Comparison of ENCODE assay signal across 1 cellular context in the genomic region with DNA sequence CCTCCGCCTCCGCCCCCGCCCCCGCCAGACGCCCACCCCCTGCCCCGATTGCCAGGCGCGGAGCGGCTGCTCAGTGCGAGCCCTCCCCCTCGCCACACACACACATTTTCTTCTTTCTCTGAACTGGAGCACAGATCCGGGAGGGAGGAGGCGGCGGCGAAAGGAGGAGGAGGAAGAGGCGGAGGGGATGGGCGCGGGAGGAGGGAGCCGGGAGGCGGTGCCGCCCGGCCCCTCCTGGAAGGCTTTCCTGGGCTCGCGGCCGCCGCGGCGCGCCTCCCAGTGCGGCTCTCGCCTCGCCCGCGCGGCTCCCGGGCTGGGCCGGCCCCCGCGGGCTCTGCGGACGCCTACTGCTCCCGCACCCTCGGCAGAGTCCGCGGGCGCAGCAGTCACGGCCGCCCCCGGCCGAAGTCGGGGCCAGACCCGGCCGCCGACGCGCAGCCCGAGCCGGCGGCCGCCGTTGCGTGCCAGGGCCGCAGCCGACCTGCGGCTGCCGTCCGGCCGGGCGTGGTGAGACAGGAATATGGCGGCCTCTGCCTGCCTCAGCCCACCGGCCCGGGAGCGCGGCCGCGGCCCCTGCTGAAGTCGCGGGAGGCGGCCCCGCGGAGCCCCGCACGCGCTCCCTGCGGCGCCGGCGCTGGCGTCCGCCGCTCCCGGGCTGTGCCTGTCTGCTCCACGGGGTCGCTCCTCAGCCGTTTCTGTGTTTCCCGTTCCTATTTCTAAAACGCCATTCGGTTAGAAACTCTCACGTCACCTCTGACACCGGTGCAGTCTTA.
TF ChIP-seq lines count a peak whose summit lies in the region.

No MANE protein-coding gene starts in this region.

TF ChIP-seq in SK-N-SH, 30 proteins besides CTCF, POLR2A, EP300 and RAD21 (continued from another document):
- TF ChIP-seq, protein P1, sequence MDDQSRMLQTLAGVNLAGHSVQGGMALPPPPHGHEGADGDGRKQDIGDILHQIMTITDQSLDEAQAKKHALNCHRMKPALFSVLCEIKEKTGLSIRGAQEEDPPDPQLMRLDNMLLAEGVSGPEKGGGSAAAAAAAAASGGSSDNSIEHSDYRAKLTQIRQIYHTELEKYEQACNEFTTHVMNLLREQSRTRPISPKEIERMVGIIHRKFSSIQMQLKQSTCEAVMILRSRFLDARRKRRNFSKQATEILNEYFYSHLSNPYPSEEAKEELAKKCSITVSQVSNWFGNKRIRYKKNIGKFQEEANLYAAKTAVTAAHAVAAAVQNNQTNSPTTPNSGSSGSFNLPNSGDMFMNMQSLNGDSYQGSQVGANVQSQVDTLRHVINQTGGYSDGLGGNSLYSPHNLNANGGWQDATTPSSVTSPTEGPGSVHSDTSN (IDR thresholded peaks at IDR 0.05) = no peak
- TF ChIP-seq EZH2phosphoT487 (IDR thresholded peaks at IDR 0.05; ENCODE audit: borderline replicate concordance, low read depth) (no peak), FOSL2 (IDR thresholded peaks at IDR 0.05; ENCODE audit: borderline replicate concordance, low read depth) (no peak), RCOR1 (IDR thresholded peaks at IDR 0.05; ENCODE audit: low read length) (no peak), FOXM1 (IDR thresholded peaks at IDR 0.05; ENCODE audit: low read depth) (no peak), RXRA (IDR thresholded peaks at IDR 0.05; ENCODE audit: borderline replicate concordance, low read depth) (no peak), MXI1 (IDR thresholded peaks at IDR 0.05; ENCODE audit: low read depth, low read length) (peak; percentile 65; the same call in 1 of the 2 replicates), NFIC (IDR thresholded peaks at IDR 0.05; ENCODE audit: borderline replicate concordance) (no peak), CHD2 (IDR thresholded peaks at IDR 0.05; ENCODE audit: low read length, partially characterized antibody) (no peak), GABPA (IDR thresholded peaks at IDR 0.05; ENCODE audit: low read depth) (no peak)
- TF ChIP-seq, protein P2, sequence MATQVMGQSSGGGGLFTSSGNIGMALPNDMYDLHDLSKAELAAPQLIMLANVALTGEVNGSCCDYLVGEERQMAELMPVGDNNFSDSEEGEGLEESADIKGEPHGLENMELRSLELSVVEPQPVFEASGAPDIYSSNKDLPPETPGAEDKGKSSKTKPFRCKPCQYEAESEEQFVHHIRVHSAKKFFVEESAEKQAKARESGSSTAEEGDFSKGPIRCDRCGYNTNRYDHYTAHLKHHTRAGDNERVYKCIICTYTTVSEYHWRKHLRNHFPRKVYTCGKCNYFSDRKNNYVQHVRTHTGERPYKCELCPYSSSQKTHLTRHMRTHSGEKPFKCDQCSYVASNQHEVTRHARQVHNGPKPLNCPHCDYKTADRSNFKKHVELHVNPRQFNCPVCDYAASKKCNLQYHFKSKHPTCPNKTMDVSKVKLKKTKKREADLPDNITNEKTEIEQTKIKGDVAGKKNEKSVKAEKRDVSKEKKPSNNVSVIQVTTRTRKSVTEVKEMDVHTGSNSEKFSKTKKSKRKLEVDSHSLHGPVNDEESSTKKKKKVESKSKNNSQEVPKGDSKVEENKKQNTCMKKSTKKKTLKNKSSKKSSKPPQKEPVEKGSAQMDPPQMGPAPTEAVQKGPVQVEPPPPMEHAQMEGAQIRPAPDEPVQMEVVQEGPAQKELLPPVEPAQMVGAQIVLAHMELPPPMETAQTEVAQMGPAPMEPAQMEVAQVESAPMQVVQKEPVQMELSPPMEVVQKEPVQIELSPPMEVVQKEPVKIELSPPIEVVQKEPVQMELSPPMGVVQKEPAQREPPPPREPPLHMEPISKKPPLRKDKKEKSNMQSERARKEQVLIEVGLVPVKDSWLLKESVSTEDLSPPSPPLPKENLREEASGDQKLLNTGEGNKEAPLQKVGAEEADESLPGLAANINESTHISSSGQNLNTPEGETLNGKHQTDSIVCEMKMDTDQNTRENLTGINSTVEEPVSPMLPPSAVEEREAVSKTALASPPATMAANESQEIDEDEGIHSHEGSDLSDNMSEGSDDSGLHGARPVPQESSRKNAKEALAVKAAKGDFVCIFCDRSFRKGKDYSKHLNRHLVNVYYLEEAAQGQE (IDR thresholded peaks at IDR 0.05; ENCODE audit: low read depth, low read length) = 0 out of 2 replicates have a peak, but pooled peaks have one; percentile 28
- TF ChIP-seq, protein P3, sequence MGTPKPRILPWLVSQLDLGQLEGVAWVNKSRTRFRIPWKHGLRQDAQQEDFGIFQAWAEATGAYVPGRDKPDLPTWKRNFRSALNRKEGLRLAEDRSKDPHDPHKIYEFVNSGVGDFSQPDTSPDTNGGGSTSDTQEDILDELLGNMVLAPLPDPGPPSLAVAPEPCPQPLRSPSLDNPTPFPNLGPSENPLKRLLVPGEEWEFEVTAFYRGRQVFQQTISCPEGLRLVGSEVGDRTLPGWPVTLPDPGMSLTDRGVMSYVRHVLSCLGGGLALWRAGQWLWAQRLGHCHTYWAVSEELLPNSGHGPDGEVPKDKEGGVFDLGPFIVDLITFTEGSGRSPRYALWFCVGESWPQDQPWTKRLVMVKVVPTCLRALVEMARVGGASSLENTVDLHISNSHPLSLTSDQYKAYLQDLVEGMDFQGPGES (IDR thresholded peaks at IDR 0.05; ENCODE audit: low read depth, low read length) = no peak
- TF ChIP-seq, protein P4, sequence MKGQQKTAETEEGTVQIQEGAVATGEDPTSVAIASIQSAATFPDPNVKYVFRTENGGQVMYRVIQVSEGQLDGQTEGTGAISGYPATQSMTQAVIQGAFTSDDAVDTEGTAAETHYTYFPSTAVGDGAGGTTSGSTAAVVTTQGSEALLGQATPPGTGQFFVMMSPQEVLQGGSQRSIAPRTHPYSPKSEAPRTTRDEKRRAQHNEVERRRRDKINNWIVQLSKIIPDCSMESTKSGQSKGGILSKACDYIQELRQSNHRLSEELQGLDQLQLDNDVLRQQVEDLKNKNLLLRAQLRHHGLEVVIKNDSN (IDR thresholded peaks at IDR 0.05; ENCODE audit: borderline replicate concordance, low read depth) = no peak
- TF ChIP-seq, protein P5, sequence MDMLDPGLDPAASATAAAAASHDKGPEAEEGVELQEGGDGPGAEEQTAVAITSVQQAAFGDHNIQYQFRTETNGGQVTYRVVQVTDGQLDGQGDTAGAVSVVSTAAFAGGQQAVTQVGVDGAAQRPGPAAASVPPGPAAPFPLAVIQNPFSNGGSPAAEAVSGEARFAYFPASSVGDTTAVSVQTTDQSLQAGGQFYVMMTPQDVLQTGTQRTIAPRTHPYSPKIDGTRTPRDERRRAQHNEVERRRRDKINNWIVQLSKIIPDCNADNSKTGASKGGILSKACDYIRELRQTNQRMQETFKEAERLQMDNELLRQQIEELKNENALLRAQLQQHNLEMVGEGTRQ (IDR thresholded peaks at IDR 0.05; ENCODE audit: borderline replicate concordance, low read depth, low read length) = no peak
